Comparison of ENCODE assay signal across 9 cellular contexts in the genomic region with DNA sequence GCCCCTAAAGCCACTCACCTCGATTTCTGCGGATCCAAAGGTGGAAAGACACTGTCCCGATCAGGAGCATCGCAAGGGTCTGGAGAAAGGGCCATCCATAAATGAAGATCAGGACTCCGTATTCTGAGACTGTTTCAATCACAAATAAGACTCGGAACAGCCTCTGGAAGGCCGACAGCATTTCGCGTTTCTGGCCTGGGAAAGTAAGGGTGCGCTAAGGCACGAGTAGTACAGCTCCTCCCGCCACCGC. TPM values are rescaled to one million over a fixed set of nuclear protein-coding genes. Genes with fewer than 3 reads are reported as not detected.
DNase-seq lines count a peak whose midpoint lies in the region; ATAC-seq and TF ChIP-seq lines count a peak whose summit lies in the region.
"Had no signal": no experiment of that assay in that cellular context is flagged by ENCODE, and none has a peak within 500 bp of the region (broad histone marks: within the 10 kb centered on the region; RNA-seq: fewer than 3 reads in every experiment).

No MANE protein-coding gene starts in this region.

- 10 to 12% methylated on average over 13 of the region's 13 CpGs for WGBS in lower leg skin, 2 donors

- H3K4me3 ChIP-seq in ascending aorta, result peak overlapping the region; percentile 59 to 76
- H3K4me3 ChIP-seq in lower leg skin (ENCODE audit: low read depth, poor library complexity, severe bottlenecking), result peak overlapping the region; percentile 31
- H3K4me3 ChIP-seq in upper lobe of right lung, result peak overlapping the region; percentile 68

- H3K4me1 ChIP-seq in ascending aorta, result peaks cover 0 to 3% of the 10 kb centered on the region in 2 donors
- no peaks in the 10 kb centered on the region for H3K4me1 ChIP-seq in upper lobe of right lung

- peak; percentile 37 for ATAC-seq in CD4-positive, alpha-beta T cell (ENCODE audit: poor library complexity)
- ATAC-seq in HG02763 (IDR thresholded peaks at IDR 0.05; ENCODE audit: unreplicated experiment) (peak; percentile 32), upper lobe of right lung (no peak), GM19324 (IDR thresholded peaks at IDR 0.05; ENCODE audit: low FRiP score, unreplicated experiment) (no peak)

- no peak for TF ChIP-seq CTCF in CD4-positive, alpha-beta T cell (IDR thresholded peaks at IDR 0.05)
- TF ChIP-seq CTCF in ascending aorta (IDR thresholded peaks at IDR 0.05) (no peak), lower leg skin (IDR thresholded peaks at IDR 0.05) (no peak), upper lobe of right lung (IDR thresholded peaks at IDR 0.05) (no peak)

- TF ChIP-seq POLR2A in lower leg skin (IDR thresholded peaks at IDR 0.05), result no peak

- intact Hi-C loops in CD4-positive, alpha-beta T cell (cut with DNase I, micrococcal nuclease), result no loop called here
- intact Hi-C loops in ascending aorta (cut with DNase I) (no loop called here), lower leg skin (cut with DNase I; ENCODE audit: low total_unique reads) (no loop called here), upper lobe of right lung (cut with DNase I) (no loop called here)

- H3K4me1 Mint-ChIP-seq in CD4-positive, alpha-beta T cell (ENCODE audit: low read depth), result peaks cover 15% of the 10 kb centered on the region

- no peaks in the 10 kb centered on the region for H3K9me3 Mint-ChIP-seq in CD4-positive, alpha-beta T cell

- no peaks in the 10 kb centered on the region for H3K27me3 ChIP-seq in CD4-positive, alpha-beta T cell (ENCODE audit: control insufficient read depth, insufficient read depth, low read length)
- H3K27me3 ChIP-seq in ascending aorta, result no peaks in the 10 kb centered on the region
- peaks cover 3% of the 10 kb centered on the region for H3K27me3 ChIP-seq in upper lobe of right lung

- H3K36me3 Mint-ChIP-seq in CD4-positive, alpha-beta T cell (ENCODE audit: low read depth), result peaks cover 6% of the 10 kb centered on the region

- no peak overlapping the region for H3K27ac ChIP-seq in CD4-positive, alpha-beta T cell (ENCODE audit: low read depth, low read length)
- peak overlapping the region; percentile 56 to 67 for H3K27ac ChIP-seq in ascending aorta
- peak overlapping the region; percentile 55 for H3K27ac ChIP-seq in upper lobe of right lung

- H3K4me3 Mint-ChIP-seq in CD4-positive, alpha-beta T cell, result peak overlapping the region; percentile 95

- no peak for DNase-seq in CD4-positive, alpha-beta T cell
- DNase-seq in ascending aorta (ENCODE audit: low spot score in 2 of 2), result no peak
- no peak for DNase-seq in lower leg skin (ENCODE audit: low spot score in 2 of 2)
- no peak for DNase-seq in upper lobe of right lung
- DNase-seq in occipital lobe (lab: John Stamatoyannopoulos, UW), result no peak
- DNase-seq in glomerular visceral epithelial cell (ENCODE audit: extremely low spot score), result no peak

- POLR2A ChIA-PET in CD4-positive, alpha-beta T cell (lab: Charles Lee), result no interaction called here

- CTCF ChIA-PET in CD4-positive, alpha-beta T cell (lab: Charles Lee), result no interaction called here

- H3K9me3 ChIP-seq in CD4-positive, alpha-beta T cell (ENCODE audit: control insufficient read depth, low read length), result no peaks in the 10 kb centered on the region
- H3K9me3 ChIP-seq in ascending aorta, result no peaks in the 10 kb centered on the region
- H3K9me3 ChIP-seq in upper lobe of right lung, result no peaks in the 10 kb centered on the region

- H3K36me3 ChIP-seq in ascending aorta (no peaks in the 10 kb centered on the region), upper lobe of right lung (no peaks in the 10 kb centered on the region)

- H3K27ac Mint-ChIP-seq in CD4-positive, alpha-beta T cell, result peak overlapping the region; percentile 64

- H3K27me3 Mint-ChIP-seq in CD4-positive, alpha-beta T cell, result peaks cover 51% of the 10 kb centered on the region

RNA-seq across cellular contexts. Expression of gene DPPA5, which starts 44.6 kb away (rescaled TPM):
- total RNA-seq in CD4-positive, alpha-beta T cell, result not detected
- not detected for total RNA-seq in ascending aorta
- not detected for total RNA-seq in lower leg skin
- total RNA-seq in upper lobe of right lung, result not detected
- not detected for total RNA-seq in occipital lobe
- total RNA-seq: M059J had no signal

RNA-seq across cellular contexts. Expression of gene KHDC1, which starts 46.5 kb away (rescaled TPM):
- total RNA-seq in CD4-positive, alpha-beta T cell, result 1 to 10 TPM in 1 of 2 experiments, under 1 TPM in 1; 0.71 to 1.2 TPM
- total RNA-seq in ascending aorta, result 1.9 TPM
- total RNA-seq in lower leg skin, result under 1 TPM in 2 of 4 donors, not detected in 2; 0.13 to 0.34 TPM
- total RNA-seq in upper lobe of right lung, result 1.9 TPM
- 4.1 TPM for total RNA-seq in occipital lobe

RNA-seq across cellular contexts. Expression of gene KHDC3L, which starts 53.0 kb away (rescaled TPM):
- not detected for total RNA-seq in CD4-positive, alpha-beta T cell
- not detected for total RNA-seq in ascending aorta
- not detected for total RNA-seq in lower leg skin
- not detected for total RNA-seq in upper lobe of right lung
- not detected for total RNA-seq in occipital lobe

Comparison
In these comparisons a context has a peak if more than half of its experiments do, and no peak if none do; other contexts are left out.
1. ATAC-seq: peak in CD4-positive, alpha-beta T cell (single experiment) and HG02763 (single experiment); none in upper lobe of right lung (single experiment) and GM19324 (single experiment).
2. Peak in every context shown above with its lines, with median percentiles within 50 percentile points of each other: H3K4me3 ChIP-seq.